22 cellular contexts compared by ENCODE assay signal in genomic region chr6:146948790-146949342, GRCh38.
"Had no signal": no experiment of that assay in that cellular context is flagged by ENCODE, and none has a peak within 500 bp of the region (broad histone marks: within the 10 kb centered on the region; RNA-seq: fewer than 3 reads in every experiment).

No MANE protein-coding gene starts in this region.

- FAIRE-seq: RCC 7860 had no signal

- H3K4me3 ChIP-seq: cardiac muscle cell had no signal

- H3K36me3 ChIP-seq: brain microvascular endothelial cell, cardiac muscle cell had no signal

- H3K27ac ChIP-seq: brain microvascular endothelial cell, cardiac muscle cell had no signal

- H3K27me3 ChIP-seq: brain microvascular endothelial cell, cardiac muscle cell had no signal

- DNase-seq: activated CD4-positive, alpha-beta T cell treated with anti-CD3 and anti-CD28 coated beads for 48 hours; activated CD4-positive, alpha-beta T cell treated with anti-CD3 and anti-CD28 coated beads, Interleukin-2, amount 50 U/mL, for 4 hours; activated CD4-positive, CD25-positive, alpha-beta regulatory T cell treated with anti-CD3 and anti-CD28 coated beads, Interleukin-2, amount 50 U/mL, for 72 hours; activated CD8-positive, alpha-beta memory T cell treated with anti-CD3 and anti-CD28 coated beads, Interleukin-2, amount 50 U/mL, for 48 hours; activated CD8-positive, alpha-beta T cell treated with anti-CD3 and anti-CD28 coated beads, Interleukin-2, amount 10 ng/mL, durations not matched to agents 7 days and 5 days; activated naive CD8-positive, alpha-beta T cell treated with anti-CD3 and anti-CD28 coated beads, Interleukin-2, amount 50 U/mL, for 24 hours; activated T-cell treated with anti-CD3 and anti-CD28 coated beads, Interleukin-2, amount 50 U/mL, for 1 hour; brain microvascular endothelial cell; IMR-90; KG1; NCI-H1048; NCI-H1436; NCI-H187 treated with DMSO at 0.1 percent for 48 hours; NCI-H2081 treated with DMSO at 0.1 percent for 48 hours; NCI-H446 treated with DMSO at 0.1 percent for 48 hours; NCI-H524 treated with DMSO at 0.1 percent for 48 hours; SHP77 treated with DMSO at 0.1 percent for 48 hours; T-helper 9 cell had no signal

- ATAC-seq: activated CD8-positive, alpha-beta T cell treated with anti-CD3 and anti-CD28 coated beads, Interleukin-2, amount 10 ng/mL, durations not matched to agents 7 days and 5 days; activated naive CD4-positive, alpha-beta T cell treated with anti-CD3 and anti-CD28 coated beads, Interleukin-2, amount 50 U/mL, for 72 hours; activated naive CD8-positive, alpha-beta T cell treated with anti-CD3 and anti-CD28 coated beads, Interleukin-2, amount 50 U/mL, for 24 hours; WTC11 had no signal
